In genomic region chr18:62339106-62339988, GRCh38 we compare ENCODE assay signal across 9 cellular contexts. TPM values are rescaled to one million over a fixed set of nuclear protein-coding genes. Genes with fewer than 3 reads are reported as not detected.
DNase-seq lines count a peak whose midpoint lies in the region; ATAC-seq, FAIRE-seq and TF ChIP-seq lines count a peak whose summit lies in the region.
"Had no signal": no experiment of that assay in that cellular context is flagged by ENCODE, and none has a peak within 500 bp of the region (broad histone marks: within the 10 kb centered on the region; RNA-seq: fewer than 3 reads in every experiment).

No MANE protein-coding gene starts in this region.

- H3K9me3 ChIP-seq in stomach = no peaks in the 10 kb centered on the region

- TF ChIP-seq EP300 in stomach (IDR thresholded peaks at IDR 0.05) = no peak

- FAIRE-seq in HTR-8/SVneo (lab: Jason Lieb, UNC) = no peak

- TF ChIP-seq CTCF in Calu3 (IDR thresholded peaks at IDR 0.05; ENCODE audit: unreplicated experiment) (no peak), stomach (IDR thresholded peaks at IDR 0.05) (no peak)

- H3K4me3 ChIP-seq in stomach = no peak overlapping the region

- H3K4me1 Mint-ChIP-seq in Calu3 (ENCODE audit: low read depth, unreplicated experiment) = peaks cover 77% of the 10 kb centered on the region
- H3K4me1 Mint-ChIP-seq in activated T-cell treated with anti-CD3 and anti-CD28 coated beads, Interleukin-2, amount 50 U/mL, for 72 hours (ENCODE audit: low read depth) = peaks cover 51% of the 10 kb centered on the region

- peak overlapping the region; percentile 91 for H3K27ac Mint-ChIP-seq in Calu3 (ENCODE audit: unreplicated experiment)
- H3K27ac Mint-ChIP-seq in activated T-cell treated with anti-CD3 and anti-CD28 coated beads, Interleukin-2, amount 50 U/mL, for 72 hours = peak overlapping the region; percentile 86

- DNase-seq in Calu3 (no peak), HTR-8/SVneo (ENCODE audit: insufficient read length, low spot score) (peak; percentile 41), left colon (peak; percentile 33 to 50), stomach (no peak)
- DNase-seq in activated T-cell treated with anti-CD3 and anti-CD28 coated beads, Interleukin-2, amount 50 U/mL, for 72 hours = peak; percentile 55 to 60
- DNase-seq: NCI-H446 treated with DMSO at 0.1 percent for 48 hours had no signal

- TF ChIP-seq POLR2A in stomach (IDR thresholded peaks at IDR 0.05) (no peak), GM18505 (IDR thresholded peaks at IDR 0.05; ENCODE audit: borderline replicate concordance, extremely low read depth, insufficient read depth, insufficient read length) (no peak)

- CTCF ChIA-PET in Calu3 (lab: Charles Lee) = interaction anchor here (1.0 to 2.7 kb wide), 4 partner anchors 10 to 81 kb away, joined by 3 to 21 read pairs (median 6); no protein-coding TSS in a partner anchor

- H3K36me3 Mint-ChIP-seq in Calu3 (ENCODE audit: insufficient read depth, unreplicated experiment) = peaks cover 52% of the 10 kb centered on the region
- H3K36me3 Mint-ChIP-seq in activated T-cell treated with anti-CD3 and anti-CD28 coated beads, Interleukin-2, amount 50 U/mL, for 72 hours (ENCODE audit: insufficient read depth in 2 of 2) = peaks cover 0 to 3% of the 10 kb centered on the region in 2 donors

- intact Hi-C loops in Calu3 (cut with micrococcal nuclease; ENCODE audit: unreplicated experiment) (loop anchor here (2.0 kb wide), 1 partner anchor 81 kb away; no protein-coding TSS in a partner anchor), left colon (cut with DNase I, micrococcal nuclease) (no loop called here), stomach (cut with DNase I; ENCODE audit: low total_unique reads) (no loop called here)

- BruUV-seq in Calu3 (replicated peaks; lab: Mats Ljungman, UMichigan) = no TSS peak

- H3K36me3 ChIP-seq in stomach = no peaks in the 10 kb centered on the region

- H3K9me3 Mint-ChIP-seq in Calu3 (ENCODE audit: low read depth, unreplicated experiment) = no peaks in the 10 kb centered on the region
- H3K9me3 Mint-ChIP-seq in activated T-cell treated with anti-CD3 and anti-CD28 coated beads, Interleukin-2, amount 50 U/mL, for 72 hours = no peaks in the 10 kb centered on the region

- whole genome bisulfite sequencing in stomach, 5 donors = 46 to 60% (median 57%) methylated on average over 15 of the region's 15 CpGs

- peaks cover 0 to 10% (median 2%) of the 10 kb centered on the region in 4 donors for H3K4me1 ChIP-seq in stomach

- H3K27ac ChIP-seq in stomach = peak overlapping the region in 1 of 5 donors; percentile 37

- peak overlapping the region; percentile 59 for H3K4me3 Mint-ChIP-seq in Calu3 (ENCODE audit: low read depth, unreplicated experiment)
- H3K4me3 Mint-ChIP-seq in activated T-cell treated with anti-CD3 and anti-CD28 coated beads, Interleukin-2, amount 50 U/mL, for 72 hours = peak overlapping the region; percentile 78

- H3K27me3 ChIP-seq in stomach = peaks cover 0 to 15% (median 0%) of the 10 kb centered on the region in 3 donors

- peak; percentile 96 to 97 for ATAC-seq in activated T-cell treated with anti-CD3 and anti-CD28 coated beads, Interleukin-2, amount 50 U/mL, for 72 hours (replicated peaks in 1 of 2)
- ATAC-seq in left colon = peak; percentile 74
- no peak for ATAC-seq in HG02571 (IDR thresholded peaks at IDR 0.05; ENCODE audit: unreplicated experiment)
- ATAC-seq in HG03039 (IDR thresholded peaks at IDR 0.05; ENCODE audit: unreplicated experiment) = no peak
- no peak for ATAC-seq in GM18505 (IDR thresholded peaks at IDR 0.05; ENCODE audit: unreplicated experiment)

- no peaks in the 10 kb centered on the region for H3K27me3 Mint-ChIP-seq in Calu3 (ENCODE audit: unreplicated experiment)
- H3K27me3 Mint-ChIP-seq in activated T-cell treated with anti-CD3 and anti-CD28 coated beads, Interleukin-2, amount 50 U/mL, for 72 hours (ENCODE audit: low read depth) = peaks cover 46% of the 10 kb centered on the region

RNA-seq across cellular contexts. Expression of gene TNFRSF11A, which starts 14.2 kb away (rescaled TPM):
- total RNA-seq in Calu3 (2022) = 94.6 and 126 TPM in 2 replicates
- total RNA-seq in activated T-cell treated with anti-CD3 and anti-CD28 coated beads, Interleukin-2, amount 50 U/mL, for 72 hours = 10 to 100 TPM in 1 of 2 donors, 1 to 10 TPM in 1; 5.4 to 13.7 TPM
- 10 to 100 TPM; 56.2 to 83.3 TPM for total RNA-seq in left colon
- 10 to 100 TPM in 3 of 5 donors, 1 to 10 TPM in 1, under 1 TPM in 1; 0.45 to 50.3 (median 18.5) TPM for total RNA-seq in stomach
- 1 to 10 TPM in 1 of 3 donors, under 1 TPM in 2; 0.50 to 1.2 (median 0.92) TPM for polyA plus RNA-seq in stomach

Comparison
In these comparisons a context has a peak if more than half of its experiments do, and no peak if none do; other contexts are left out.
1. DNase-seq: peak in HTR-8/SVneo (single experiment), activated T-cell treated with anti-CD3 and anti-CD28 coated beads, Interleukin-2, amount 50 U/mL, for 72 hours (2 of 2) and left colon (2 of 2); none in Calu3 (single experiment) and stomach (single experiment).
2. ATAC-seq: peak in activated T-cell treated with anti-CD3 and anti-CD28 coated beads, Interleukin-2, amount 50 U/mL, for 72 hours (2 of 2) and left colon (single experiment); none in HG02571 (single experiment), HG03039 (single experiment) and GM18505 (single experiment).